Comparison of ENCODE assay signal across 18 cellular contexts in the genomic region with DNA sequence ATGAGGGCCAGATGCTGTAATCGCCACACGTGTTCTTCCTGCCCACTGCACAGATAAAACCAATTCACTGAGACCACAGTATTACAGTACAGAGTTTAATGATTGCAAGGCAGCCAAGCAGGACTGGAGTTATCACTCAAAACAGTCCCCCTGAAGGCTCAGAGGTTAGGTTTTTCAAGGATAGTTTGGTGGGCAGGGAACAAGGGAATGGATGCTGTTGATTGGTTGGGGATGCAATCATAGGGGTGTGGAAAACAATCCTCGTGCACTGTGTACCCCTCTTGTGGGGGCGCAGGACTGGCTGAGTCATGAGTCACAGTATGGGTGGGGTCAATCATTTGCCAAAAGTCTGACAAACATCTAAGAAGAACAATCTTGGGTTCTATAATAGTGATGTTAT. TPM values are rescaled to one million over a fixed set of nuclear protein-coding genes. Genes with fewer than 3 reads are reported as not detected.
A peak's percentile ranks its signal among the peaks of the same experiment; 100 is the strongest.
DNase-seq lines count a peak whose midpoint lies in the region; TF ChIP-seq lines count a peak whose summit lies in the region.
"Had no signal": no experiment of that assay in that cellular context is flagged by ENCODE, and none has a peak within 500 bp of the region (broad histone marks: within the 10 kb centered on the region; RNA-seq: fewer than 3 reads in every experiment).

No MANE protein-coding gene starts in this region.

- H3K4me3 ChIP-seq in fibroblast of mammary gland (ENCODE audit: control insufficient read depth, low read depth, low read length): no peak overlapping the region
- H3K4me3 ChIP-seq: adrenal gland, right atrium auricular region, thyroid gland had no signal

- DNase-seq in EL: peak; percentile 43
- DNase-seq in NCI-H226: peak; percentile 25
- DNase-seq in fibroblast of mammary gland (ENCODE audit: low read depth): peak; percentile 81
- peak; percentile 66 for DNase-seq in renal cortical epithelial cell (ENCODE audit: low read depth)
- no peak for DNase-seq in activated CD4-positive, alpha-beta T cell treated with anti-CD3 and anti-CD28 coated beads for 4 hours
- no peak for DNase-seq in activated CD4-positive, alpha-beta T cell treated with anti-CD3 and anti-CD28 coated beads, Interleukin-2, amount 50 U/mL, for 48 hours
- no peak for DNase-seq in NCI-H2171 (lab: John Stamatoyannopoulos, UW)
- DNase-seq: activated CD4-positive, alpha-beta T cell treated with anti-CD3 and anti-CD28 coated beads, Interleukin-2, amount 10 ng/mL, durations not matched to agents 24 days and 14 days; activated effector memory CD4-positive, alpha-beta T cell treated with Interleukin-2 at 50 U/mL for 16 hours; adrenal gland; COR-L47; GF-D8; KG1; NCI-H2081; NCI-H510A; stimulated activated CD4-positive, alpha-beta T cell treated with anti-CD3 and anti-CD28 coated beads, Interleukin-15, amount 100 ng/mL, for 24 hours; thyroid gland had no signal

- TF ChIP-seq CTCF in fibroblast of mammary gland (conservative IDR thresholded peaks at IDR 0.05; ENCODE audit: control insufficient read depth, insufficient read depth, low read depth, low read length): no peak

RNA-seq across cellular contexts. Expression of gene USP1, which starts 12.4 kb away (rescaled TPM):
- 24.5 and 30.0 TPM in 2 replicates for total RNA-seq in renal cortical epithelial cell

Comparison
In these comparisons a context has a peak if more than half of its experiments do, and no peak if none do; other contexts are left out.
1. DNase-seq: peak in EL (single experiment), NCI-H226 (single experiment), fibroblast of mammary gland (single experiment) and renal cortical epithelial cell (single experiment); none in activated CD4-positive, alpha-beta T cell treated with anti-CD3 and anti-CD28 coated beads for 4 hours (0 of 2), activated CD4-positive, alpha-beta T cell treated with anti-CD3 and anti-CD28 coated beads, Interleukin-2, amount 50 U/mL, for 48 hours (0 of 2) and NCI-H2171 (single experiment).